Comparison of ENCODE assay signal across 9 cellular contexts in the genomic region with DNA sequence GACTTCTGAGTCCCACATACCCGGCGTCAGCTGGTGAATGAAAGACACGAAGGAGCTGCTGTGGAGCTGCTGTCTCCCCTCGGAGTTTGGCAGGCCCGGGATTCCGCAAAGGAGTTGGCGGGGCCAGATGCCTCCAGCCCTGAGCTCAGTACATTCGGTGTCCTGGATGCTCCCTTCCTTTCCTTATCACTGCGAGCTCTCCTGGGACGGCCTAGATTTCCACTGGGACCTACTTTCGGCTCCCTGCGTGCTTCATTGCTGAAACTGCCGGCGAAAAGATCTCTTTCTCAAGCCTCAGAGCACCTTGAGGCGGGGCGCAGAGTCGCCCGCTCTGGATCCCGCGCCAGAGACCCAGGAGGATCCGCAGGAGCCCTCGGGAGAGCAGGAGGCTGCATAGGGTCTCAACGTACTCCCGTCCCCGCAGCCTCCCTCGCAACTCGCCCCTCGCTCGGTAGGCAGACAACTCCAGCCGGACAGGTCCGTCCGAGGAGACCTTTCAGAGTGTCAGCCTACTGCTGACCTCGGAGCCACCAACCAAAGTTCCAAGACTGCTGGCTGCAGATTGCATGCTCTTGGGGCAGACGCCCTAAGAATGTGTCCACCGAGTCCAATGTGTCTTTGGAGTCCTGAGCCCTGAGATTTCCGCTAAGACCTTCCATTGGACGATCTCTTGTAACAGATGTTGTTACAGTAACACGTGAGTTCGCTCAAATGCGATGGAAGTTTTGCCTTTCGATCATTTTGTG. TPM values are rescaled to one million over a fixed set of nuclear protein-coding genes. Genes with fewer than 3 reads are reported as not detected.
DNase-seq lines count a peak whose midpoint lies in the region; TF ChIP-seq lines count a peak whose summit lies in the region.
"Had no signal": no experiment of that assay in that cellular context is flagged by ENCODE, and none has a peak within 500 bp of the region (broad histone marks: within the 10 kb centered on the region; RNA-seq: fewer than 3 reads in every experiment).

No MANE protein-coding gene starts in this region.

- peak overlapping the region; percentile 13 for H3K27ac Mint-ChIP-seq in mesothelial cell of epicardium

- H3K27me3 ChIP-seq in H7 (ENCODE audit: control insufficient read depth, insufficient read depth, low read length) = peaks cover 61% of the 10 kb centered on the region

- peaks cover 4% of the 10 kb centered on the region for H3K4me1 Mint-ChIP-seq in mesothelial cell of epicardium

- CTCF ChIA-PET in AG04449 (lab: Yijun Ruan, JAX) = no interaction called here

- H3K4me3 Mint-ChIP-seq in mesothelial cell of epicardium = peak overlapping the region; percentile 52

- H3K4me3 ChIP-seq in AG04449 (ENCODE audit: low read depth, low read length) = peak overlapping the region; percentile 47
- peak overlapping the region; percentile 3; the same call in 1 of the 2 replicates for H3K4me3 ChIP-seq in H7 (ENCODE audit: insufficient read depth, low read depth, low read length)
- peak overlapping the region; percentile 25 to 34 for H3K4me3 ChIP-seq in cardiac fibroblast (replicated peaks in 1 of 2; ENCODE audit: low read depth in 2 of 2, low read length in 2 of 2)

- POLR2A ChIA-PET in AG04449 (lab: Yijun Ruan, JAX) = no interaction called here

- intact Hi-C loops in head of caudate nucleus (cut with DNase I) = no loop called here

- DNase-seq in AG04449 (ENCODE audit: low read depth, low spot score) (no peak), H7 (peak; percentile 22), cardiac fibroblast (ENCODE audit: low read depth in 2 of 2) (peak in 1 of 2 donors; percentile 31), mesothelial cell of epicardium (ENCODE audit: low spot score in 2 of 2, unreplicated experiment in 2 of 2) (no peak), head of caudate nucleus (no peak), NCI-H446 (lab: John Stamatoyannopoulos, UW) (no peak), DMS 273 treated with DMSO at 0.1 percent for 48 hours (lab: John Stamatoyannopoulos, UW) (no peak)
- no peak for DNase-seq in activated CD8-positive, alpha-beta memory T cell treated with anti-CD3 and anti-CD28 coated beads, Interleukin-2, amount 50 U/mL, for 4 hours
- DNase-seq: activated naive CD4-positive, alpha-beta T cell had no signal

- no peaks in the 10 kb centered on the region for H3K9me3 Mint-ChIP-seq in mesothelial cell of epicardium

- H3K27me3 Mint-ChIP-seq in mesothelial cell of epicardium (ENCODE audit: low read depth) = peaks cover 59% of the 10 kb centered on the region

- no peaks in the 10 kb centered on the region for H3K36me3 Mint-ChIP-seq in mesothelial cell of epicardium

- no peaks in the 10 kb centered on the region for H3K36me3 ChIP-seq in H7 (replicated peaks; ENCODE audit: control insufficient read depth, insufficient read depth, low read length)

- TF ChIP-seq CTCF in AG04449 (IDR thresholded peaks at IDR 0.05; ENCODE audit: insufficient read depth, low read length, missing control alignments) (no peak), cardiac fibroblast (IDR thresholded peaks at IDR 0.05; ENCODE audit: low read depth, low read length) (no peak), mesothelial cell of epicardium (IDR thresholded peaks at IDR 0.05; ENCODE audit: unreplicated experiment) (no peak)

RNA-seq across cellular contexts. Expression of gene ANXA2R, which starts 6.1 kb away (rescaled TPM):
- 0.63 and 0.83 TPM in 2 replicates for total RNA-seq in H7 (2014; rRNA removed; shearing (Covaris generic))
- 1.4 to 1.9 TPM (median 1.7 TPM) in 3 replicates for total RNA-seq in mesothelial cell of epicardium
